In the genomic region with DNA sequence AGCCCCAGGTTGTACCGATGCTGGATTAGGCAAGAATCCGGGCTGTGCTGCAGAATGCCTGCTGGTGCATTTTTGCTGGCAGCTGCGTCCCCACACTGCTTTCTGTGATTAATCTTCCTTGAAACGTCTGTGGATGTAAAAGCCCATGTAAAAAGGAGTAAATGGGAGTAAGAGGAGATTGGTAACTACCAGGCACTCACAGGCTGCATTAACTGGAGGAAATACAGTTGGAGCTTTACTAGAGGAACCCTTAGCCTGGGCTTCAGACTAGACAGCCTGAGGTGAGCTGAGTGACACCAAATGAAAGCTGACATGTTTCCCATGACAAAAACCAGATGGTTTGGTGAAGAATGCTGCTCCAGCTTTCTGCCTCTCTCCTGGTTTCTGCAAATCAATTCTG, we compare ENCODE assay signal across 17 cellular contexts.
DNase-seq lines count a peak whose midpoint lies in the region; ATAC-seq and TF ChIP-seq lines count a peak whose summit lies in the region.
"Had no signal": no experiment of that assay in that cellular context is flagged by ENCODE, and none has a peak within 500 bp of the region (broad histone marks: within the 10 kb centered on the region; RNA-seq: fewer than 3 reads in every experiment).

No MANE protein-coding gene starts in this region.

- H2AK9ac ChIP-seq in IMR-90 (replicated peaks; ENCODE audit: low read depth, low read length, poor library complexity), result peak overlapping the region; percentile 5

- no peak overlapping the region for H2BK5ac ChIP-seq in IMR-90 (ENCODE audit: low read depth, low read length, poor library complexity, severe bottlenecking)

- no peak overlapping the region for H3K56ac ChIP-seq in IMR-90 (ENCODE audit: extremely low read depth, insufficient read depth, low read length)

- H3K27ac ChIP-seq in IMR-90 (ENCODE audit: insufficient read depth, low read length) (no peak overlapping the region), smooth muscle cell (ENCODE audit: low read depth) (no peak overlapping the region), stomach (no peak overlapping the region)
- H3K27ac ChIP-seq: SK-N-MC had no signal

- TF ChIP-seq POLR2A in IMR-90 (IDR thresholded peaks at IDR 0.05; ENCODE audit: low read depth, low read length), result no peak
- TF ChIP-seq POLR2A in stomach (IDR thresholded peaks at IDR 0.05), result no peak

- no peak overlapping the region for H4K91ac ChIP-seq in IMR-90 (ENCODE audit: insufficient read depth, low read depth, low read length)

- H3K4me1 ChIP-seq in IMR-90 (ENCODE audit: control insufficient read depth, insufficient read depth, low read length), result no peaks in the 10 kb centered on the region
- peaks cover 12% of the 10 kb centered on the region for H3K4me1 ChIP-seq in adipocyte (ENCODE audit: control insufficient read depth, insufficient read depth, low read length)
- no peaks in the 10 kb centered on the region for H3K4me1 ChIP-seq in smooth muscle cell (ENCODE audit: low read depth)
- no peaks in the 10 kb centered on the region for H3K4me1 ChIP-seq in stomach

- no peak overlapping the region for H3K4ac ChIP-seq in IMR-90 (ENCODE audit: low read depth, low read length)

- H2BK120ac ChIP-seq in IMR-90 (ENCODE audit: low read depth, low read length), result no peak overlapping the region

- H3K18ac ChIP-seq in IMR-90 (ENCODE audit: low read depth, low read length), result no peak overlapping the region

- no peak overlapping the region for H2AK5ac ChIP-seq in IMR-90 (ENCODE audit: low read depth, low read length)

- H3K9ac ChIP-seq in IMR-90 (ENCODE audit: low read depth, low read length) (no peak overlapping the region), adipocyte (ENCODE audit: low read length) (no peak overlapping the region), smooth muscle cell (ENCODE audit: low read depth) (no peak overlapping the region)

- DNase-seq in IMR-90 (no peak), adipocyte (ENCODE audit: low read depth) (peak; percentile 40), left kidney (ENCODE audit: low read depth, low spot score) (peak; percentile 73), smooth muscle cell (lab: John Stamatoyannopoulos, UW; ENCODE audit: unreplicated experiment) (no peak), D341Med (ENCODE audit: low spot score) (no peak), stomach (no peak)
- DNase-seq in activated CD4-positive, alpha-beta T cell treated with anti-CD3 and anti-CD28 coated beads for 1 hour, result no peak
- DNase-seq: C1 segment of cervical spinal cord; CD8-positive, alpha-beta memory T cell; DMS79 treated with DMSO at 0.1 percent for 48 hours; KBM-7; NCI-H1417 treated with DMSO at 0.1 percent for 48 hours; NCI-H187 treated with DMSO at 0.1 percent for 48 hours; NCI-H526 treated with DMSO at 0.1 percent for 48 hours; OCI-M1; Right ventricle myocardium superior had no signal

- no peak overlapping the region for H2BK20ac ChIP-seq in IMR-90 (ENCODE audit: low read depth, low read length)

- H3K79me1 ChIP-seq in IMR-90 (ENCODE audit: low read depth in 1 of 2, low read length in 2 of 2), result no peaks in the 10 kb centered on the region

- no peaks in the 10 kb centered on the region for H3K9me3 ChIP-seq in IMR-90 (ENCODE audit: control insufficient read depth, insufficient read depth, low read length)
- no peaks in the 10 kb centered on the region for H3K9me3 ChIP-seq in adipocyte (ENCODE audit: control insufficient read depth, low read length)
- no peaks in the 10 kb centered on the region for H3K9me3 ChIP-seq in smooth muscle cell (replicated peaks; ENCODE audit: low read depth)
- H3K9me3 ChIP-seq in stomach, result no peaks in the 10 kb centered on the region

- no peak overlapping the region for H3K14ac ChIP-seq in IMR-90 (replicated peaks; ENCODE audit: low read depth, low read length)

- TF ChIP-seq RAD21 in IMR-90 (IDR thresholded peaks at IDR 0.05; ENCODE audit: low read length), result no peak

- CTCF ChIA-PET in IMR-90 (lab: Yijun Ruan, JAX), result no interaction called here

- BruUV-seq in IMR-90 (replicated peaks; lab: Mats Ljungman, UMichigan), result no TSS peak

- H2AFZ ChIP-seq in IMR-90 (replicated peaks; ENCODE audit: low read length, poor library complexity) (peak overlapping the region; percentile 65), smooth muscle cell (ENCODE audit: low read depth) (peak overlapping the region; percentile 42)

- TF ChIP-seq CTCF in IMR-90 (conservative IDR thresholded peaks at IDR 0.05; ENCODE audit: low read depth, low read length), result no peak
- no peak for TF ChIP-seq CTCF in smooth muscle cell (IDR thresholded peaks at IDR 0.05; ENCODE audit: borderline replicate concordance, insufficient read depth, poor library complexity, severe bottlenecking)
- no peak for TF ChIP-seq CTCF in stomach (IDR thresholded peaks at IDR 0.05)

- no peak overlapping the region for H4K5ac ChIP-seq in IMR-90 (ENCODE audit: low read depth, low read length)

- no peaks in the 10 kb centered on the region for H3F3A ChIP-seq in smooth muscle cell (ENCODE audit: low read depth)

- intact Hi-C loops in IMR-90 (cut with micrococcal nuclease) (no loop called here), stomach (cut with DNase I; ENCODE audit: low total_unique reads) (no loop called here)

- no peak for TF ChIP-seq EP300 in stomach (IDR thresholded peaks at IDR 0.05)

- H2BK15ac ChIP-seq in IMR-90 (ENCODE audit: low read depth, low read length), result no peak overlapping the region

- POLR2A ChIA-PET in IMR-90 (lab: Charles Lee; ENCODE audit: unreplicated experiment), result no interaction called here

- H4K20me1 ChIP-seq in IMR-90 (ENCODE audit: insufficient read depth, low read length), result no peaks in the 10 kb centered on the region
- no peaks in the 10 kb centered on the region for H4K20me1 ChIP-seq in smooth muscle cell (ENCODE audit: low read depth)

- no peak for ATAC-seq in IMR-90 (ENCODE audit: low read depth)

- H3K36me3 ChIP-seq in IMR-90 (ENCODE audit: control insufficient read depth, insufficient read depth, low read length) (no peaks in the 10 kb centered on the region), adipocyte (ENCODE audit: control insufficient read depth, insufficient read depth, low read length, severe bottlenecking) (no peaks in the 10 kb centered on the region), smooth muscle cell (ENCODE audit: low read depth) (no peaks in the 10 kb centered on the region), stomach (no peaks in the 10 kb centered on the region)

- H3K23ac ChIP-seq in IMR-90 (ENCODE audit: low read depth, low read length), result no peak overlapping the region

- no peaks in the 10 kb centered on the region; the same call in 1 of the 2 replicates for H3K9me1 ChIP-seq in IMR-90 (ENCODE audit: insufficient read depth, low read length)

- no peaks in the 10 kb centered on the region for H3K79me2 ChIP-seq in smooth muscle cell (ENCODE audit: low read depth)

- H3K4me2 ChIP-seq in IMR-90 (ENCODE audit: low read depth, low read length) (no peak overlapping the region), smooth muscle cell (peak overlapping the region; percentile 18)

- no CpG with 5 or more reads among the region's 4 CpGs for WGBS in IMR-90 (ENCODE audit: extremely low coverage in 2 of 2, insufficient read length in 1 of 2), 2 experiments
- WGBS in smooth muscle cell (ENCODE audit: low lambda C conversion rate), result 26% methylated on average over 4 of the region's 4 CpGs
- WGBS in stomach, 5 donors, result 38 to 44% (median 42%) methylated on average over 4 of the region's 4 CpGs

- no peak overlapping the region for H4K8ac ChIP-seq in IMR-90 (ENCODE audit: low read depth in 2 of 2, low read length in 2 of 2)

- peaks cover 13% of the 10 kb centered on the region for H3K27me3 ChIP-seq in IMR-90 (ENCODE audit: control insufficient read depth, insufficient read depth, low read length)
- no peaks in the 10 kb centered on the region for H3K27me3 ChIP-seq in adipocyte (replicated peaks; ENCODE audit: control insufficient read depth, insufficient read depth, low read length)
- H3K27me3 ChIP-seq in smooth muscle cell (ENCODE audit: low read depth), result no peaks in the 10 kb centered on the region
- peaks cover 0 to 6% (median 0%) of the 10 kb centered on the region in 3 donors for H3K27me3 ChIP-seq in stomach

- H3K4me3 ChIP-seq in IMR-90 (ENCODE audit: insufficient read depth, low read depth, low read length) (no peak overlapping the region), adipocyte (ENCODE audit: low read length) (no peak overlapping the region), smooth muscle cell (no peak overlapping the region), stomach (no peak overlapping the region)
- H3K4me3 ChIP-seq: SK-N-MC had no signal

- dilution Hi-C loops in IMR-90 (cut with HindIII; ENCODE audit: low sequenced_read_pairs, unreplicated experiment), result no loop called here

- in situ Hi-C loops in IMR-90 (cut with MboI; ENCODE audit: low sequenced_read_pairs), result no loop called here

TF ChIP-seq in IMR-90, 13 proteins besides CTCF, POLR2A, EP300 and RAD21 (continues in another document):
- TF ChIP-seq, protein P1, sequence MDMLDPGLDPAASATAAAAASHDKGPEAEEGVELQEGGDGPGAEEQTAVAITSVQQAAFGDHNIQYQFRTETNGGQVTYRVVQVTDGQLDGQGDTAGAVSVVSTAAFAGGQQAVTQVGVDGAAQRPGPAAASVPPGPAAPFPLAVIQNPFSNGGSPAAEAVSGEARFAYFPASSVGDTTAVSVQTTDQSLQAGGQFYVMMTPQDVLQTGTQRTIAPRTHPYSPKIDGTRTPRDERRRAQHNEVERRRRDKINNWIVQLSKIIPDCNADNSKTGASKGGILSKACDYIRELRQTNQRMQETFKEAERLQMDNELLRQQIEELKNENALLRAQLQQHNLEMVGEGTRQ (IDR thresholded peaks at IDR 0.05; ENCODE audit: low read depth, low read length), result no peak
- TF ChIP-seq SMC3 (IDR thresholded peaks at IDR 0.05; ENCODE audit: low read depth, low read length) (no peak), FOS (IDR thresholded peaks at IDR 0.05; ENCODE audit: low read depth, low read length) (no peak), RFX5 (IDR thresholded peaks at IDR 0.05; ENCODE audit: low read depth, low read length) (no peak), CEBPB (IDR thresholded peaks at IDR 0.05; ENCODE audit: low read depth, low read length) (no peak), RCOR1 (IDR thresholded peaks at IDR 0.05; ENCODE audit: insufficient replicate concordance, low read length) (no peak), MXI1 (IDR thresholded peaks at IDR 0.05; ENCODE audit: borderline replicate concordance, low read depth, low read length) (no peak), NFE2L2 (IDR thresholded peaks at IDR 0.05; ENCODE audit: low read depth, low read length) (no peak), BHLHE40 (IDR thresholded peaks at IDR 0.05; ENCODE audit: low read depth, low read length) (no peak), CHD1 (IDR thresholded peaks at IDR 0.05; ENCODE audit: low read depth, low read length) (no peak), MAFK (IDR thresholded peaks at IDR 0.05; ENCODE audit: low read depth, low read length) (no peak)

Comparison
In these comparisons a context has a peak if more than half of its experiments do, and no peak if none do; other contexts are left out.
1. DNase-seq: peak in adipocyte (single experiment) and left kidney (single experiment); none in IMR-90 (single experiment), smooth muscle cell (single experiment), D341Med (single experiment), stomach (single experiment) and activated CD4-positive, alpha-beta T cell treated with anti-CD3 and anti-CD28 coated beads for 1 hour (single experiment).